8 cellular contexts compared by ENCODE assay signal in the genomic region with DNA sequence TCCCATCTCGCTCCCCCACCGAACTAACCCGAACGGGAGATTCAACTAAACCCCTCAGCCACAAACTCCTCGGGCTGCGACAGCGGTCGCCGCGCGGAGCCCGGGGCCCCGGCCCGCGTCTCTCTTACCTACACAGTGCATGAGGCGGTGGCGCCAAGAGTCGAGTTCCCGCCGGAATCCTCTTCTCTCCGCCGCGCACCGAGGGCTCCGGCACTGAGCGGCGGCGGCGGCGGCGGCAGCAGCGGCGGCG. TPM values are rescaled to one million over a fixed set of nuclear protein-coding genes. Genes with fewer than 3 reads are reported as not detected.
DNase-seq lines count a peak whose midpoint lies in the region; ATAC-seq and TF ChIP-seq lines count a peak whose summit lies in the region.

No MANE protein-coding gene starts in this region.

- H3K36me3 Mint-ChIP-seq in IgD-negative memory B cell: peaks cover 2% of the 10 kb centered on the region

- H3K27ac Mint-ChIP-seq in IgD-negative memory B cell: peak overlapping the region; percentile 88 to 92 (median 89)

- peak overlapping the region; percentile 75 to 92 for H3K9ac ChIP-seq in colonic mucosa (ENCODE audit: low read depth in 2 of 2, low read length in 2 of 2)

- intact Hi-C loops in colonic mucosa (cut with DNase I): loop anchor here (5.0 kb wide), 1 partner anchor 209 kb away; a partner anchor contains a TSS

- peak; percentile 8 for ATAC-seq in GM21360 (IDR thresholded peaks at IDR 0.05; ENCODE audit: unreplicated experiment)
- no peak for ATAC-seq in HG03342 (IDR thresholded peaks at IDR 0.05; ENCODE audit: unreplicated experiment)

- no peaks in the 10 kb centered on the region for H3K27me3 ChIP-seq in colonic mucosa
- no peaks in the 10 kb centered on the region for H3K27me3 ChIP-seq in muscle layer of duodenum (ENCODE audit: low read depth, low read length)

- H3K4me3 ChIP-seq in AG09309 (ENCODE audit: control insufficient read depth, low read depth, low read length) (peak overlapping the region; percentile 83), colonic mucosa (peak overlapping the region; percentile 93), muscle layer of duodenum (ENCODE audit: low read depth in 1 of 2, low read length in 2 of 2) (peak overlapping the region; percentile 90 to 95)

- H3K36me3 ChIP-seq in colonic mucosa (no peaks in the 10 kb centered on the region), muscle layer of duodenum (ENCODE audit: control insufficient read depth in 1 of 2, insufficient read depth in 2 of 2, low read length in 2 of 2) (no peaks in the 10 kb centered on the region)

- TF ChIP-seq CTCF in AG09309 (IDR thresholded peaks at IDR 0.05; ENCODE audit: control insufficient read depth, insufficient read depth, low read depth, low read length, missing control alignments) (no peak), colonic mucosa (IDR thresholded peaks at IDR 0.05) (no peak)

- H3K9me3 ChIP-seq in colonic mucosa (no peaks in the 10 kb centered on the region), muscle layer of duodenum (ENCODE audit: control insufficient read depth in 1 of 2, low read length in 2 of 2) (no peaks in the 10 kb centered on the region)

- peaks cover 21 to 32% (median 26%) of the 10 kb centered on the region in 3 donors for H3K4me1 Mint-ChIP-seq in IgD-negative memory B cell

- H3K27me3 Mint-ChIP-seq in IgD-negative memory B cell: no peaks in the 10 kb centered on the region

- DNase-seq in AG09309 (ENCODE audit: low read depth) (no peak), colonic mucosa (no peak), NCI-H748 treated with DMSO at 0.1 percent for 48 hours (lab: John Stamatoyannopoulos, UW) (no peak), inferior parietal cortex (ENCODE audit: extremely low spot score) (no peak)

- H3K4me1 ChIP-seq in colonic mucosa (peaks cover 9% of the 10 kb centered on the region), muscle layer of duodenum (ENCODE audit: control insufficient read depth in 1 of 2, insufficient read depth in 2 of 2, low read length in 2 of 2) (peaks cover 0 to 2% of the 10 kb centered on the region in 2 donors)

- H3K9me3 Mint-ChIP-seq in IgD-negative memory B cell: no peaks in the 10 kb centered on the region

- peak overlapping the region; percentile 91 to 98 (median 94) for H3K4me3 Mint-ChIP-seq in IgD-negative memory B cell

- H3K27ac ChIP-seq in colonic mucosa (peak overlapping the region; percentile 98), muscle layer of duodenum (ENCODE audit: low read length) (peak overlapping the region; percentile 76)

RNA-seq across cellular contexts. Expression of a gene that starts 0.2 kb away (rescaled TPM):
- polyA plus RNA-seq in IgD-negative memory B cell: 11.6 TPM
- 10 to 100 TPM; 16.5 to 20.7 TPM for total RNA-seq in colonic mucosa
